Comparison of ENCODE assay signal across 8 cellular contexts in the genomic region with DNA sequence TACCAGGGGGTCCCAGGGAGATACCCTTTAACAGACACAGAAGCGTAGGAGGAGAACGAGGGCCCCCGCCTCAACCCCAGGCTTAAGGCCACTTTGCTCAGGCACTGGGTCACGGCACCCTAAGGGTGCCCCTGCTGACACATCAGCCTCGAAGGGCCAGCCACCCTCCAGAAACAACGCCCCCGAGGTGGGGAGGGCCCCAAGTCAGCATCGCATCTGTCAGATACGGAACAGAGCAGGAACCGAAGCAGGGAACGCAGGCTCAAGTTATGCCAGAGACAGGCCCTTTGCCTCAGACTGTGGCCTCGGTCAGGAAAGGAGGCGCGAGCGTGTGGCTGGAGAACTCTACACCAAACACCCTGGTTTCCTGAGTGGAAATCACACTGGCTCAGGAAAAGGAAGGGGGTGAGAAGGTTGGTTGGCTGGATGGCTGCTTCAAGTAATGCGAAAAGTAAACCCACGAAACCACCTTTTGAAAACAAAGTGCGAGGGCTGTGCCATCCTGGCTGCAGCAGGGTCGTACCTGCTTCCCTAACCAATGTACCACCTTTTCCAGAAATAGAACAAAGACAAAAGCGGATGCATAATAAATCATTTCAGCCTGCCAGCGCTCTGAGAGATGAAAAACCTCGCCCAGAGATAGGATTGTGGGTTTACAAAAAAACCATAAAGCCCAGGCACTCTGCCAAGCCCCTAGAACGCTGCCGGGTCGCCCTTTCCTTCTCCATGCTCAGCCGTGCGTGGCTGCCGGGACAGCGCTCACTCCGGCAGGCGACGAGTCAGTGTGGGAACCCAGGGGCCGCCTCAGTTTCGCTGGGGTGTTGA. TPM values are rescaled to one million over a fixed set of nuclear protein-coding genes. Genes with fewer than 3 reads are reported as not detected.
A peak's percentile ranks its signal among the peaks of the same experiment; 100 is the strongest.
DNase-seq lines count a peak whose midpoint lies in the region; ATAC-seq, FAIRE-seq and TF ChIP-seq lines count a peak whose summit lies in the region.

No MANE protein-coding gene starts in this region.

- FAIRE-seq in kidney (lab: Jason Lieb, UNC), result no peak

- H3K36me3 ChIP-seq in HEK293 (ENCODE audit: control insufficient read depth in 2 of 2, insufficient read depth in 1 of 2, low read length in 2 of 2), result peaks cover 10 to 26% of the 10 kb centered on the region in 2 experiments; a peak in 2 of 3 replicates
- peaks cover 0 to 9% of the 10 kb centered on the region in 2 donors for H3K36me3 ChIP-seq in kidney (ENCODE audit: control insufficient read depth in 1 of 2, insufficient read depth in 2 of 2, low read length in 2 of 2)
- H3K36me3 ChIP-seq in suprapubic skin, result peaks cover 15% of the 10 kb centered on the region

- no peak for ATAC-seq in GM21528 (IDR thresholded peaks at IDR 0.05; ENCODE audit: low FRiP score, unreplicated experiment)
- no peak for ATAC-seq in HG03097 (IDR thresholded peaks at IDR 0.05; ENCODE audit: low FRiP score, unreplicated experiment)

- no peak for TF ChIP-seq EP300 in suprapubic skin (IDR thresholded peaks at IDR 0.05)

- no peak for TF ChIP-seq CTCF in HEK293 (tag by site-specific recombination; IDR thresholded peaks at IDR 0.05)
- no peak for TF ChIP-seq CTCF in kidney (IDR thresholded peaks at IDR 0.05; ENCODE audit: borderline replicate concordance, extremely low read depth, insufficient read depth)
- TF ChIP-seq CTCF in suprapubic skin (IDR thresholded peaks at IDR 0.05), result no peak

- 43% methylated on average over 26 of the region's 34 CpGs for WGBS in suprapubic skin

- POLR2A ChIA-PET in HEK293 (lab: Yijun Ruan, JAX), result no interaction called here

- intact Hi-C loops in kidney (cut with DNase I), result no loop called here

- H3K9me3 ChIP-seq in HEK293 (ENCODE audit: control insufficient read depth, insufficient read depth, low read depth, low read length) (no peaks in the 10 kb centered on the region), kidney (ENCODE audit: control insufficient read depth in 1 of 2, low read length in 2 of 2) (peaks cover 0 to 6% of the 10 kb centered on the region in 2 donors), suprapubic skin (no peaks in the 10 kb centered on the region)

- no peak overlapping the region for H3K9ac ChIP-seq in kidney (ENCODE audit: low read length in 2 of 2)

- H3K27me3 ChIP-seq in suprapubic skin, result peaks cover 3% of the 10 kb centered on the region

- H3K27ac ChIP-seq in HEK293 (ENCODE audit: extremely low read depth, low read depth, low read length), result no peak overlapping the region; the same call in 1 of the 2 replicates
- peak overlapping the region; percentile 17 to 63 for H3K27ac ChIP-seq in kidney (ENCODE audit: low read depth in 2 of 2, low read length in 2 of 2)
- H3K27ac ChIP-seq in suprapubic skin, result no peak overlapping the region

- TF ChIP-seq POLR2A in suprapubic skin (IDR thresholded peaks at IDR 0.05), result no peak

- DNase-seq in A172 (ENCODE audit: low spot score) (peak; percentile 27), UCSD-AML1 (lab: John Stamatoyannopoulos, UW; ENCODE audit: unreplicated experiment) (peak; percentile 71), kidney (no peak), suprapubic skin (ENCODE audit: low spot score in 2 of 2) (no peak), amygdala (lab: John Stamatoyannopoulos, UW) (no peak)

- H3K4me3 ChIP-seq in HEK293 (ENCODE audit: low read depth, low read length), result no peak overlapping the region
- no peak overlapping the region for H3K4me3 ChIP-seq in kidney (ENCODE audit: low read length in 2 of 2)
- no peak overlapping the region for H3K4me3 ChIP-seq in suprapubic skin

- CTCF ChIA-PET in HEK293 (lab: Yijun Ruan, JAX), result interaction anchor here (0.5 kb wide), 1 partner anchor 13 kb away, joined by 4 read pairs; no protein-coding TSS in a partner anchor

- H3K4me1 ChIP-seq in HEK293 (ENCODE audit: control insufficient read depth, insufficient read depth, low read length) (peaks cover 9% of the 10 kb centered on the region; the same call in 1 of the 2 replicates), kidney (ENCODE audit: control insufficient read depth in 1 of 2, insufficient read depth in 1 of 2, low read depth in 1 of 2, low read length in 2 of 2) (peaks cover 36 to 41% of the 10 kb centered on the region in 2 donors), suprapubic skin (peaks cover 21% of the 10 kb centered on the region)

TF ChIP-seq in HEK293, 187 proteins besides CTCF, POLR2A, EP300 and RAD21:
- TF ChIP-seq, protein P1, sequence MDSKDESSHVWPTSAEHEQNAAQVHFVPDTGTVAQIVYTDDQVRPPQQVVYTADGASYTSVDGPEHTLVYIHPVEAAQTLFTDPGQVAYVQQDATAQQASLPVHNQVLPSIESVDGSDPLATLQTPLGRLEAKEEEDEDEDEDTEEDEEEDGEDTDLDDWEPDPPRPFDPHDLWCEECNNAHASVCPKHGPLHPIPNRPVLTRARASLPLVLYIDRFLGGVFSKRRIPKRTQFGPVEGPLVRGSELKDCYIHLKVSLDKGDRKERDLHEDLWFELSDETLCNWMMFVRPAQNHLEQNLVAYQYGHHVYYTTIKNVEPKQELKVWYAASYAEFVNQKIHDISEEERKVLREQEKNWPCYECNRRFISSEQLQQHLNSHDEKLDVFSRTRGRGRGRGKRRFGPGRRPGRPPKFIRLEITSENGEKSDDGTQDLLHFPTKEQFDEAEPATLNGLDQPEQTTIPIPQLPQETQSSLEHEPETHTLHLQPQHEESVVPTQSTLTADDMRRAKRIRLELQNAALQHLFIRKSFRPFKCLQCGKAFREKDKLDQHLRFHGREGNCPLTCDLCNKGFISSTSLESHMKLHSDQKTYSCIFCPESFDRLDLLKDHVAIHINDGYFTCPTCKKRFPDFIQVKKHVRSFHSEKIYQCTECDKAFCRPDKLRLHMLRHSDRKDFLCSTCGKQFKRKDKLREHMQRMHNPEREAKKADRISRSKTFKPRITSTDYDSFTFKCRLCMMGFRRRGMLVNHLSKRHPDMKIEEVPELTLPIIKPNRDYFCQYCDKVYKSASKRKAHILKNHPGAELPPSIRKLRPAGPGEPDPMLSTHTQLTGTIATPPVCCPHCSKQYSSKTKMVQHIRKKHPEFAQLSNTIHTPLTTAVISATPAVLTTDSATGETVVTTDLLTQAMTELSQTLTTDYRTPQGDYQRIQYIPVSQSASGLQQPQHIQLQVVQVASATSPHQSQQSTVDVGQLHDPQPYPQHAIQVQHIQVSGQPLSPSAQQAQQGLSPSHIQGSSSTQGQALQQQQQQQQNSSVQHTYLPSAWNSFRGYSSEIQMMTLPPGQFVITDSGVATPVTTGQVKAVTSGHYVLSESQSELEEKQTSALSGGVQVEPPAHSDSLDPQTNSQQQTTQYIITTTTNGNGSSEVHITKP (tag by site-specific recombination; IDR thresholded peaks at IDR 0.05), result 0 out of 2 replicates have a peak, but pooled peaks have one; percentile 11
- TF ChIP-seq ZNF184 (tag by site-specific recombination; IDR thresholded peaks at IDR 0.05), result no peak
- TF ChIP-seq, protein P2, sequence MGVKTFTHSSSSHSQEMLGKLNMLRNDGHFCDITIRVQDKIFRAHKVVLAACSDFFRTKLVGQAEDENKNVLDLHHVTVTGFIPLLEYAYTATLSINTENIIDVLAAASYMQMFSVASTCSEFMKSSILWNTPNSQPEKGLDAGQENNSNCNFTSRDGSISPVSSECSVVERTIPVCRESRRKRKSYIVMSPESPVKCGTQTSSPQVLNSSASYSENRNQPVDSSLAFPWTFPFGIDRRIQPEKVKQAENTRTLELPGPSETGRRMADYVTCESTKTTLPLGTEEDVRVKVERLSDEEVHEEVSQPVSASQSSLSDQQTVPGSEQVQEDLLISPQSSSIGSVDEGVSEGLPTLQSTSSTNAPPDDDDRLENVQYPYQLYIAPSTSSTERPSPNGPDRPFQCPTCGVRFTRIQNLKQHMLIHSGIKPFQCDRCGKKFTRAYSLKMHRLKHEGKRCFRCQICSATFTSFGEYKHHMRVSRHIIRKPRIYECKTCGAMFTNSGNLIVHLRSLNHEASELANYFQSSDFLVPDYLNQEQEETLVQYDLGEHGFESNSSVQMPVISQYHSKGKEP (tag by site-specific recombination; IDR thresholded peaks at IDR 0.05), result no peak
- TF ChIP-seq MEIS1 (CRISPR knock-in tag; IDR thresholded peaks at IDR 0.05; ENCODE audit: borderline replicate concordance), result 0 out of 2 replicates have a peak, but pooled peaks have one; percentile 40

RNA-seq across cellular contexts. Expression of a gene that starts 38.5 kb away (rescaled TPM):
- total RNA-seq in A172 (2014; rRNA removed; shearing (Covaris generic)), result 20.6 and 33.6 TPM in 2 replicates
- total RNA-seq in kidney (40.5 TPM), suprapubic skin (100 to 1,000 TPM in 1 of 4 donors, 10 to 100 TPM in 3; 28.3 to 109 (median 40.9) TPM)
- 41.1 TPM for polyA plus RNA-seq in kidney (ENCODE audit: insufficient read depth, low read depth, low replicate concordance)

Comparison
In these comparisons a context has a peak if more than half of its experiments do, and no peak if none do; other contexts are left out.
1. DNase-seq: peak in A172 (single experiment) and UCSD-AML1 (single experiment); none in kidney (single experiment), suprapubic skin (0 of 2) and amygdala (0 of 56).
2. H3K27ac ChIP-seq: peak in kidney (2 of 2); none in HEK293 (single experiment) and suprapubic skin (single experiment).